ENCODE assay signal across 8 cellular contexts in genomic region chr22:24433868-24434471, GRCh38. TPM values are rescaled to one million over a fixed set of nuclear protein-coding genes. Genes with fewer than 3 reads are reported as not detected.
DNase-seq lines count a peak whose midpoint lies in the region; ATAC-seq lines count a peak whose summit lies in the region.

No MANE protein-coding gene starts in this region.

- H3K4me3 ChIP-seq in aorta (ENCODE audit: low read length in 2 of 2): no peak overlapping the region

- WGBS in aorta, 2 donors: 76 to 78% methylated on average over 10 of the region's 10 CpGs

- no peaks in the 10 kb centered on the region for H3K4me1 ChIP-seq in aorta (ENCODE audit: control insufficient read depth in 1 of 2, insufficient read depth in 2 of 2, low read length in 2 of 2)

- ATAC-seq in GM19328 (IDR thresholded peaks at IDR 0.05; ENCODE audit: unreplicated experiment) (peak; percentile 41), HG03354 (IDR thresholded peaks at IDR 0.05; ENCODE audit: poor library complexity, severe bottlenecking, unreplicated experiment) (peak; percentile 75), aorta (ENCODE audit: low FRiP score) (peak; percentile 44)

- no peaks in the 10 kb centered on the region for H3K27me3 ChIP-seq in aorta (ENCODE audit: control insufficient read depth in 1 of 2, insufficient read depth in 2 of 2, low read length in 1 of 2)

- no peaks in the 10 kb centered on the region for H3K36me3 ChIP-seq in aorta (ENCODE audit: control insufficient read depth in 1 of 2, insufficient read depth in 2 of 2, low read length in 1 of 2)

- H3K27ac ChIP-seq in aorta (ENCODE audit: low read depth in 1 of 2, low read length in 2 of 2): no peak overlapping the region

- H3K9me3 ChIP-seq in aorta (ENCODE audit: control insufficient read depth, low read length): no peaks in the 10 kb centered on the region

- intact Hi-C loops in aorta (cut with DNase I): no loop called here
- intact Hi-C loops in posterior cingulate gyrus (cut with DNase I): no loop called here

- DNase-seq in EL (peak; percentile 79), UCSD-AML1 (lab: John Stamatoyannopoulos, UW; ENCODE audit: unreplicated experiment) (peak; percentile 71), germinal center (ENCODE audit: low spot score) (peak; percentile 83), aorta (peak in 1 of 2 donors; percentile 80), NCI-H1930 (lab: John Stamatoyannopoulos, UW) (no peak), posterior cingulate gyrus (no peak)

RNA-seq across cellular contexts. Expression of gene ADORA2A, which starts 6.6 kb away (rescaled TPM):
- total RNA-seq in aorta: 1 to 10 TPM; 4.5 to 5.1 TPM
- 1 to 10 TPM; 2.5 to 4.8 TPM for polyA plus RNA-seq in aorta

Comparison
In these comparisons a context has a peak if more than half of its experiments do, and no peak if none do; other contexts are left out.
1. DNase-seq: peak in EL (single experiment), UCSD-AML1 (single experiment) and germinal center (single experiment); none in NCI-H1930 (0 of 2) and posterior cingulate gyrus (0 of 10).
2. Peak in every context shown above with its lines, with median percentiles within 50 percentile points of each other: ATAC-seq.